Comparison of ENCODE assay signal across 17 cellular contexts in genomic region chr12:125161712-125162023, GRCh38. TPM values are rescaled to one million over a fixed set of nuclear protein-coding genes. Genes with fewer than 3 reads are reported as not detected.
DNase-seq lines count a peak whose midpoint lies in the region; ATAC-seq and FAIRE-seq lines count a peak whose summit lies in the region.
"Had no signal": no experiment of that assay in that cellular context is flagged by ENCODE, and none has a peak within 500 bp of the region (broad histone marks: within the 10 kb centered on the region; RNA-seq: fewer than 3 reads in every experiment).

No MANE protein-coding gene starts in this region.

- H3K4me1 ChIP-seq in small intestine (ENCODE audit: control insufficient read depth in 2 of 2, insufficient read depth in 1 of 2, low read depth in 1 of 2, low read length in 1 of 2), result peaks cover 0 to 7% of the 10 kb centered on the region in 2 donors

- no peaks in the 10 kb centered on the region for H3K36me3 ChIP-seq in small intestine (ENCODE audit: control insufficient read depth in 2 of 2, insufficient read depth in 2 of 2, low read length in 2 of 2)

- no peaks in the 10 kb centered on the region for H3K9me3 ChIP-seq in small intestine (ENCODE audit: control insufficient read depth, low read depth)

- in situ Hi-C loops in G401 (cut with HindIII; ENCODE audit: low sequenced_read_pairs), result no loop called here

- DNase-seq in Ammon's horn (ENCODE audit: low spot score) (peak; percentile 59), G401 (ENCODE audit: low spot score) (peak; percentile 77), NCI-H524 treated with DMSO at 0.1 percent for 48 hours (lab: John Stamatoyannopoulos, UW) (peak; percentile 60), cerebellar cortex (ENCODE audit: low spot score) (peak; percentile 74), NCI-H2196 treated with DMSO at 0.1 percent for 48 hours (lab: John Stamatoyannopoulos, UW; ENCODE audit: unreplicated experiment) (no peak), small intestine (no peak)
- DNase-seq: COR-L47, DMS79, GF-D8, IMR-90, Kasumi-1, NCI-H1417 treated with DMSO at 0.1 percent for 48 hours had no signal

- H3K27ac ChIP-seq in small intestine (ENCODE audit: low read depth in 1 of 2, low read length in 1 of 2), result peak overlapping the region in 1 of 2 donors; percentile 67

- no peaks in the 10 kb centered on the region for H3K27me3 ChIP-seq in small intestine (ENCODE audit: control insufficient read depth in 2 of 2, insufficient read depth in 2 of 2, low read length in 2 of 2)

- FAIRE-seq in small intestine (lab: Jason Lieb, UNC), result no peak
- FAIRE-seq: A204.1, H54 had no signal

- 30 to 52% (median 43%) methylated on average over 2 of the region's 2 CpGs for WGBS in small intestine, 3 donors

- H3K4me3 ChIP-seq in small intestine (ENCODE audit: low read depth in 1 of 2, low read length in 2 of 2), result no peak overlapping the region

- ATAC-seq in GM19023 (IDR thresholded peaks at IDR 0.05; ENCODE audit: unreplicated experiment) (no peak), HG03520 (IDR thresholded peaks at IDR 0.05; ENCODE audit: unreplicated experiment) (no peak)

RNA-seq across cellular contexts. Expression of gene TMEM132B, which starts 24.5 kb away (rescaled TPM):
- total RNA-seq in G401 (2014; rRNA removed; shearing (Covaris generic)), result 3.0 and 6.1 TPM in 2 replicates
- under 1 TPM in 1 of 3 donors, not detected in 2; 0.63 TPM for polyA plus RNA-seq in small intestine
- polyA plus RNA-seq: CD14-positive monocyte had no signal

Comparison
In these comparisons a context has a peak if more than half of its experiments do, and no peak if none do; other contexts are left out.
1. DNase-seq: peak in Ammon's horn (single experiment), G401 (single experiment), NCI-H524 treated with DMSO at 0.1 percent for 48 hours (single experiment) and cerebellar cortex (single experiment); none in NCI-H2196 treated with DMSO at 0.1 percent for 48 hours (single experiment) and small intestine (single experiment).